In the genomic region with DNA sequence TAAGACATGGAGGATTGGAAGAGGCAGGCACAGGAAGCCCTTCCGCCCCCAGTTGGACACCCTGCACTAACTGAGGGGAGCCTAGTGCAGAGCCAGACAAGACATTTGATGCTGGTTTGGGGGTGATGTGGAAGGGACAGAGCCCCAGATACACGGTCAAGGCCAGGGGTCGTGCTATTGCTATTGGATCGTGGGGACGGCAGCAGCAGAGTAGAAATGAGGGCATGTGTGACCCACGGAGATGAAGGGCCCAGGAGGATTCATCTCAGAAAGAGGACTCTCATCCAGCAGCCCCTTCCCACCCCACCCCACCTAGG, we compare ENCODE assay signal across 8 cellular contexts. TPM values are rescaled to one million over a fixed set of nuclear protein-coding genes. Genes with fewer than 3 reads are reported as not detected.
DNase-seq lines count a peak whose midpoint lies in the region; ATAC-seq and TF ChIP-seq lines count a peak whose summit lies in the region.

No MANE protein-coding gene starts in this region.

- H3K9me3 ChIP-seq in colonic mucosa (no peaks in the 10 kb centered on the region), upper lobe of right lung (no peaks in the 10 kb centered on the region)

- peaks cover 34 to 42% (median 42%) of the 10 kb centered on the region in 3 donors for H3K4me1 Mint-ChIP-seq in naive B cell

- H3K27me3 Mint-ChIP-seq in naive B cell: no peaks in the 10 kb centered on the region

- H3K9ac ChIP-seq in colonic mucosa (ENCODE audit: low read depth in 2 of 2, low read length in 2 of 2): peak overlapping the region in 1 of 2 donors; percentile 88

- H3K9me3 Mint-ChIP-seq in naive B cell: no peaks in the 10 kb centered on the region

- H3K36me3 ChIP-seq in colonic mucosa (no peaks in the 10 kb centered on the region), upper lobe of right lung (peaks cover 16% of the 10 kb centered on the region)

- H3K4me1 ChIP-seq in colonic mucosa: peaks cover 22% of the 10 kb centered on the region
- H3K4me1 ChIP-seq in upper lobe of right lung: peaks cover 35% of the 10 kb centered on the region

- no peak overlapping the region for H3K27ac Mint-ChIP-seq in naive B cell

- intact Hi-C loops in Right ventricle myocardium inferior (cut with DNase I) (loop anchor here (2.0 kb wide), 1 partner anchor 22 kb away; no protein-coding TSS in a partner anchor), left ventricle myocardium superior (cut with micrococcal nuclease) (no loop called here), colonic mucosa (cut with DNase I) (no loop called here), upper lobe of right lung (cut with DNase I) (no loop called here)

- H3K27me3 ChIP-seq in colonic mucosa (no peaks in the 10 kb centered on the region), upper lobe of right lung (no peaks in the 10 kb centered on the region)

- H3K27ac ChIP-seq in colonic mucosa (peak overlapping the region; percentile 98), upper lobe of right lung (peak overlapping the region; percentile 98)

- no peak overlapping the region for H3K4me3 ChIP-seq in colonic mucosa
- H3K4me3 ChIP-seq in upper lobe of right lung: peak overlapping the region; percentile 9

- peak; percentile 33 for DNase-seq in Right ventricle myocardium inferior (ENCODE audit: missing footprints)
- no peak for DNase-seq in left ventricle myocardium superior
- no peak for DNase-seq in colonic mucosa
- no peak for DNase-seq in naive B cell
- DNase-seq in upper lobe of right lung: peak; percentile 51
- DNase-seq in activated effector memory CD4-positive, alpha-beta T cell treated with Interleukin-2 at 50 U/mL for 16 hours: no peak
- DNase-seq in NCI-H446 treated with DMSO at 0.1 percent for 48 hours (lab: John Stamatoyannopoulos, UW): no peak
- DNase-seq in NCI-H146 treated with DMSO at 0.1 percent for 48 hours (lab: John Stamatoyannopoulos, UW; ENCODE audit: unreplicated experiment): no peak

- TF ChIP-seq CTCF in colonic mucosa (IDR thresholded peaks at IDR 0.05) (no peak), upper lobe of right lung (IDR thresholded peaks at IDR 0.05) (no peak)

- peak overlapping the region in 5 of 8 donors; percentile 30 to 92 (median 83) for H3K4me3 Mint-ChIP-seq in naive B cell

- ATAC-seq in Right ventricle myocardium inferior (no peak), left ventricle myocardium superior (no peak), naive B cell (ENCODE audit: low read depth in 2 of 2) (no peak), upper lobe of right lung (no peak)

- no peaks in the 10 kb centered on the region for H3K36me3 Mint-ChIP-seq in naive B cell

RNA-seq across cellular contexts. Expression of a gene that starts 2.0 kb away (rescaled TPM):
- 56.6 TPM for total RNA-seq in Right ventricle myocardium inferior
- total RNA-seq in left ventricle myocardium superior: 62.3 TPM
- 10 to 100 TPM; 34.0 to 38.8 TPM for total RNA-seq in colonic mucosa
- 10 to 100 TPM; 37.8 to 89.1 (median 65.9) TPM for polyA plus RNA-seq in naive B cell (ENCODE audit: low read depth in 6 of 6)
- total RNA-seq in upper lobe of right lung: 78.1 TPM

RNA-seq across cellular contexts. Expression of a gene that starts 11.4 kb away (rescaled TPM):
- total RNA-seq in Right ventricle myocardium inferior (6.7 TPM), left ventricle myocardium superior (5.2 TPM), colonic mucosa (10 to 100 TPM; 13.2 to 17.0 TPM), upper lobe of right lung (9.3 TPM)
- polyA plus RNA-seq in naive B cell (ENCODE audit: low read depth in 6 of 6): 10 to 100 TPM; 29.9 to 42.3 (median 34.7) TPM

RNA-seq across cellular contexts. Expression of a gene that starts 12.6 kb away (rescaled TPM):
- total RNA-seq in Right ventricle myocardium inferior (124 TPM), left ventricle myocardium superior (126 TPM), colonic mucosa (10 to 100 TPM; 19.7 to 43.6 TPM), upper lobe of right lung (350 TPM)
- polyA plus RNA-seq in naive B cell (ENCODE audit: low read depth in 6 of 6): 10 to 100 TPM in 5 of 6 donors, 1 to 10 TPM in 1; 4.5 to 20.9 (median 13.5) TPM

RNA-seq across cellular contexts. Expression of a gene that starts 25.2 kb away (rescaled TPM):
- total RNA-seq in Right ventricle myocardium inferior: 9.2 TPM
- 9.4 TPM for total RNA-seq in left ventricle myocardium superior
- total RNA-seq in colonic mucosa: 10 to 100 TPM; 11.7 to 12.4 TPM
- polyA plus RNA-seq in naive B cell (ENCODE audit: low read depth in 6 of 6): 10 to 100 TPM; 14.8 to 24.2 (median 20.4) TPM
- 7.8 TPM for total RNA-seq in upper lobe of right lung

RNA-seq across cellular contexts. Expression of a gene that starts 40.9 kb away (rescaled TPM):
- total RNA-seq in Right ventricle myocardium inferior (not detected), left ventricle myocardium superior (not detected), colonic mucosa (not detected), upper lobe of right lung (not detected)
- polyA plus RNA-seq in naive B cell (ENCODE audit: low read depth in 6 of 6): not detected

Comparison
In these comparisons a context has a peak if more than half of its experiments do, and no peak if none do; other contexts are left out.
1. DNase-seq: peak in Right ventricle myocardium inferior (single experiment) and upper lobe of right lung (single experiment); none in left ventricle myocardium superior (single experiment), colonic mucosa (single experiment), naive B cell (single experiment), activated effector memory CD4-positive, alpha-beta T cell treated with Interleukin-2 at 50 U/mL for 16 hours (single experiment), NCI-H446 treated with DMSO at 0.1 percent for 48 hours (single experiment) and NCI-H146 treated with DMSO at 0.1 percent for 48 hours (single experiment).